In genomic region chr13:105213512-105213911, GRCh38 we compare ENCODE assay signal across 13 cellular contexts.
"Had no signal": no experiment of that assay in that cellular context is flagged by ENCODE, and none has a peak within 500 bp of the region (broad histone marks: within the 10 kb centered on the region; RNA-seq: fewer than 3 reads in every experiment).

No MANE protein-coding gene starts in this region.

- H3K27me3 Mint-ChIP-seq: central memory CD8-positive, alpha-beta T cell had no signal

- H3K27ac Mint-ChIP-seq: activated CD4-positive, alpha-beta memory T cell treated with anti-CD3 and anti-CD28 coated beads for 36 hours; activated naive CD4-positive, alpha-beta T cell treated with anti-CD3 and anti-CD28 coated beads for 36 hours; activated T-helper 1 cell treated with anti-CD3 and anti-CD28 coated beads, Interleukin-12 subunit alpha, Interleukin-12 subunit beta, Interleukin-2, Interleukin-4 antibody, amounts not matched to agents 30 ng/mL and 10 ng/mL and 1 ng/mL, durations not matched to agents 14 hours and 24 hours and 36 hours; natural killer cell had no signal

- H3K36me3 Mint-ChIP-seq: activated CD4-positive, alpha-beta memory T cell treated with anti-CD3 and anti-CD28 coated beads for 36 hours; natural killer cell had no signal

- H3K9me3 Mint-ChIP-seq: activated CD4-positive, alpha-beta memory T cell treated with anti-CD3 and anti-CD28 coated beads for 36 hours; activated naive CD4-positive, alpha-beta T cell treated with anti-CD3 and anti-CD28 coated beads for 36 hours; activated T-helper 1 cell treated with anti-CD3 and anti-CD28 coated beads, Interleukin-12 subunit alpha, Interleukin-12 subunit beta, Interleukin-2, Interleukin-4 antibody, amounts not matched to agents 30 ng/mL and 10 ng/mL and 1 ng/mL, durations not matched to agents 14 hours and 24 hours and 36 hours; central memory CD8-positive, alpha-beta T cell; natural killer cell had no signal

- ATAC-seq: natural killer cell, right cardiac atrium had no signal

- DNase-seq: activated CD4-positive, alpha-beta memory T cell treated with anti-CD3 and anti-CD28 coated beads for 36 hours; activated CD4-positive, alpha-beta T cell treated with anti-CD3 and anti-CD28 coated beads for 1 hour; activated CD8-positive, alpha-beta memory T cell treated with anti-CD3 and anti-CD28 coated beads, Interleukin-2, amount 50 U/mL, for 48 hours; activated naive CD4-positive, alpha-beta T cell treated with anti-CD3 and anti-CD28 coated beads for 36 hours; cortex of kidney; effector memory CD4-positive, alpha-beta T cell; hypothalamus; natural killer cell; nucleus accumbens; right cardiac atrium; small intestine had no signal

- H3K4me1 Mint-ChIP-seq: central memory CD8-positive, alpha-beta T cell; natural killer cell had no signal

- H3K4me3 Mint-ChIP-seq: activated CD4-positive, alpha-beta memory T cell treated with anti-CD3 and anti-CD28 coated beads for 36 hours; activated naive CD4-positive, alpha-beta T cell treated with anti-CD3 and anti-CD28 coated beads for 36 hours; activated T-helper 1 cell treated with anti-CD3 and anti-CD28 coated beads, Interleukin-12 subunit alpha, Interleukin-12 subunit beta, Interleukin-2, Interleukin-4 antibody, amounts not matched to agents 30 ng/mL and 10 ng/mL and 1 ng/mL, durations not matched to agents 14 hours and 24 hours and 36 hours; central memory CD8-positive, alpha-beta T cell; natural killer cell had no signal
